ENCODE assay signal across 16 cellular contexts in genomic region chr7:47938574-47939165, GRCh38. TPM values are rescaled to one million over a fixed set of nuclear protein-coding genes. Genes with fewer than 3 reads are reported as not detected.
A peak's percentile ranks its signal among the peaks of the same experiment; 100 is the strongest.
DNase-seq lines count a peak whose midpoint lies in the region; ATAC-seq and TF ChIP-seq lines count a peak whose summit lies in the region.
"Had no signal": no experiment of that assay in that cellular context is flagged by ENCODE, and none has a peak within 500 bp of the region (broad histone marks: within the 10 kb centered on the region; RNA-seq: fewer than 3 reads in every experiment).

No MANE protein-coding gene starts in this region.

- intact Hi-C loops in Right ventricle myocardium superior (cut with DNase I) = no loop called here
- intact Hi-C loops in spleen (cut with DNase I; ENCODE audit: low total_unique reads) = no loop called here

- H3K9me3 ChIP-seq in cardiac muscle cell (ENCODE audit: low read depth) = no peaks in the 10 kb centered on the region
- no peaks in the 10 kb centered on the region for H3K9me3 ChIP-seq in MM.1S (replicated peaks; ENCODE audit: insufficient read depth, low read length)
- H3K9me3 ChIP-seq in spleen = no peaks in the 10 kb centered on the region
- H3K9me3 ChIP-seq: gastroesophageal sphincter had no signal

- H2AFZ ChIP-seq in MM.1S (ENCODE audit: low read length) = no peak overlapping the region

- ATAC-seq in Right ventricle myocardium superior (ENCODE audit: poor library complexity) = no peak
- no peak for ATAC-seq in HG02981 (IDR thresholded peaks at IDR 0.05; ENCODE audit: unreplicated experiment)
- ATAC-seq: activated T-helper 17 cell treated with anti-CD3 and anti-CD28 coated beads, Interleukin-2, amount 50 U/mL, for 72 hours; gastroesophageal sphincter had no signal

- H3K27ac ChIP-seq in cardiac muscle cell (no peak overlapping the region), MM.1S (ENCODE audit: low read length) (peak overlapping the region; percentile 40; the same call in 1 of the 2 replicates), brain microvascular endothelial cell (no peak overlapping the region), spleen (peak overlapping the region in 2 of 8 donors; percentile 31 to 65)

- in situ Hi-C loops in brain microvascular endothelial cell (cut with HindIII; ENCODE audit: low pct_ligation_motif_present, low sequenced_read_pairs) = no loop called here

- no peaks in the 10 kb centered on the region for H4K20me1 ChIP-seq in MM.1S (ENCODE audit: insufficient read depth, low read length)

- TF ChIP-seq POLR2A in spleen (IDR thresholded peaks at IDR 0.05) = no peak

- H3F3A ChIP-seq in MM.1S (ENCODE audit: insufficient read depth, low read length) = peaks cover 10% of the 10 kb centered on the region

- H3K36me3 ChIP-seq in cardiac muscle cell = no peaks in the 10 kb centered on the region
- H3K36me3 ChIP-seq in MM.1S (replicated peaks; ENCODE audit: insufficient read depth, low read length) = no peaks in the 10 kb centered on the region
- H3K36me3 ChIP-seq in brain microvascular endothelial cell (replicated peaks) = no peaks in the 10 kb centered on the region
- H3K36me3 ChIP-seq in spleen = no peaks in the 10 kb centered on the region
- H3K36me3 ChIP-seq: gastroesophageal sphincter had no signal

- WGBS in spleen, 5 donors = 74 to 86% (median 82%) methylated on average over 6 of the region's 6 CpGs

- H3K4me2 ChIP-seq in MM.1S (ENCODE audit: low read depth, low read length) = peak overlapping the region; percentile 12; the same call in 1 of the 2 replicates

- H3K4me3 ChIP-seq in cardiac muscle cell (no peak overlapping the region), MM.1S (ENCODE audit: low read length) (no peak overlapping the region), brain microvascular endothelial cell (ENCODE audit: low read depth, low read length) (no peak overlapping the region), spleen (no peak overlapping the region)
- H3K4me3 ChIP-seq: gastroesophageal sphincter had no signal

- no peak overlapping the region for H3K9ac ChIP-seq in MM.1S (ENCODE audit: low read length)

- no peaks in the 10 kb centered on the region for H3K9me2 ChIP-seq in MM.1S (replicated peaks; ENCODE audit: insufficient read depth, low read length)

- H3K27me3 ChIP-seq in cardiac muscle cell = no peaks in the 10 kb centered on the region
- no peaks in the 10 kb centered on the region for H3K27me3 ChIP-seq in MM.1S (replicated peaks; ENCODE audit: insufficient read depth, low read length)
- no peaks in the 10 kb centered on the region for H3K27me3 ChIP-seq in brain microvascular endothelial cell (replicated peaks)
- H3K27me3 ChIP-seq in spleen (replicated peaks in 1 of 7) = no peaks in the 10 kb centered on the region
- H3K27me3 ChIP-seq: gastroesophageal sphincter had no signal

- DNase-seq in cardiac muscle cell (ENCODE audit: low read depth in 1 of 2, low spot score in 1 of 2) (no peak), Right ventricle myocardium superior (no peak), MM.1S (no peak), brain microvascular endothelial cell (no peak), spleen (peak; percentile 51), HuH-7.5 (ENCODE audit: low spot score) (no peak), NCI-H1694 (lab: John Stamatoyannopoulos, UW) (no peak)
- DNase-seq: effector CD8-positive, alpha-beta T cell; islet precursor cell; KG1; NCI-H2029; stimulated activated CD4-positive, alpha-beta T cell treated with anti-CD3 and anti-CD28 coated beads, Interleukin-4, amount 100 ng/mL, for 4 hours; stimulated activated naive CD4-positive, alpha-beta T cell treated with Interleukin-2 at 50 U/mL for 16 hours had no signal

- no peaks in the 10 kb centered on the region for H3K79me2 ChIP-seq in MM.1S (ENCODE audit: low read length)

- H3K4me1 ChIP-seq in cardiac muscle cell (ENCODE audit: low read depth) (peaks cover 11% of the 10 kb centered on the region), MM.1S (ENCODE audit: low read length) (peaks cover 24% of the 10 kb centered on the region), spleen (peaks cover 4 to 69% (median 35%) of the 10 kb centered on the region in 6 donors)

- TF ChIP-seq CTCF in cardiac muscle cell (IDR thresholded peaks at IDR 0.05; ENCODE audit: low read depth, low read length) = peak; percentile 10
- TF ChIP-seq CTCF in MM.1S (IDR thresholded peaks at IDR 0.05; ENCODE audit: low read length) = no peak
- peak; percentile 29 for TF ChIP-seq CTCF in brain microvascular endothelial cell (IDR thresholded peaks at IDR 0.05; ENCODE audit: low read depth, low read length, missing control alignments)
- peak in 1 of 11 experiments; percentile 10 for TF ChIP-seq CTCF in spleen (IDR thresholded peaks at IDR 0.05 in 8 of 11, conservative IDR thresholded peaks at IDR 0.05 in 3 of 11)

RNA-seq across cellular contexts. Expression of gene PKD1L1, which starts 9.6 kb away (rescaled TPM):
- total RNA-seq in cardiac muscle cell (0.11 and 0.54 TPM in 2 replicates), Right ventricle myocardium superior (1.9 TPM), spleen (under 1 TPM; 0.28 to 0.85 (median 0.40) TPM)
- polyA plus RNA-seq in cardiac muscle cell (0.15 and 0.50 TPM in 2 replicates), spleen (1 to 10 TPM in 2 of 3 donors, under 1 TPM in 1; 0.41 to 1.3 (median 1.1) TPM)

RNA-seq across cellular contexts. Expression of gene HUS1, which starts 40.7 kb away (rescaled TPM):
- total RNA-seq in cardiac muscle cell (22.3 and 37.4 TPM in 2 replicates), Right ventricle myocardium superior (23.8 TPM), spleen (10 to 100 TPM; 29.5 to 74.2 (median 37.3) TPM)
- polyA plus RNA-seq in cardiac muscle cell (19.0 and 19.6 TPM in 2 replicates), spleen (1 to 10 TPM; 4.8 to 8.7 (median 6.2) TPM)
